12 cellular contexts compared by ENCODE assay signal in genomic region chr2:1605102-1605501, GRCh38.
DNase-seq lines count a peak whose midpoint lies in the region; ATAC-seq, FAIRE-seq and TF ChIP-seq lines count a peak whose summit lies in the region.
"Had no signal": no experiment of that assay in that cellular context is flagged by ENCODE, and none has a peak within 500 bp of the region (broad histone marks: within the 10 kb centered on the region; RNA-seq: fewer than 3 reads in every experiment).

No MANE protein-coding gene starts in this region.

- H3K4me3 ChIP-seq in brain microvascular endothelial cell (ENCODE audit: low read depth, low read length) (no peak overlapping the region), kidney (ENCODE audit: low read length in 2 of 2) (no peak overlapping the region), smooth muscle cell (no peak overlapping the region), PC-3 (ENCODE audit: low read length) (no peak overlapping the region)
- H3K4me3 ChIP-seq: A549 had no signal

- no TSS peak for BruUV-seq in PC-3 (replicated peaks; lab: Mats Ljungman, UMichigan)

- H4K20me1 ChIP-seq in smooth muscle cell (ENCODE audit: low read depth) (no peaks in the 10 kb centered on the region), PC-3 (ENCODE audit: low read length) (no peaks in the 10 kb centered on the region)

- CTCF ChIA-PET in PC-3 (lab: Charles Lee) = no interaction called here

- H3K4me1 ChIP-seq in kidney (ENCODE audit: control insufficient read depth in 1 of 2, insufficient read depth in 1 of 2, low read depth in 1 of 2, low read length in 2 of 2) (peaks cover 3 to 11% of the 10 kb centered on the region in 2 donors), smooth muscle cell (ENCODE audit: low read depth) (peaks cover 15% of the 10 kb centered on the region), PC-3 (ENCODE audit: insufficient read depth, low read length) (peaks cover 28% of the 10 kb centered on the region)

- H3K9me2 ChIP-seq in PC-3 (replicated peaks; ENCODE audit: low read length) = no peaks in the 10 kb centered on the region

- intact Hi-C loops in kidney (cut with DNase I) (no loop called here), PC-3 (cut with micrococcal nuclease) (no loop called here)

- DNase-seq in DMS53 (lab: John Stamatoyannopoulos, UW) = peak; percentile 1
- no peak for DNase-seq in DMS53 treated with DMSO at 0.1 percent for 48 hours (lab: John Stamatoyannopoulos, UW; ENCODE audit: unreplicated experiment)
- DNase-seq in brain microvascular endothelial cell = no peak
- DNase-seq in kidney = peak; percentile 66
- no peak for DNase-seq in smooth muscle cell (lab: John Stamatoyannopoulos, UW; ENCODE audit: unreplicated experiment)
- no peak for DNase-seq in C1 segment of cervical spinal cord (lab: John Stamatoyannopoulos, UW)
- no peak for DNase-seq in PC-3
- DNase-seq in occipital lobe (lab: John Stamatoyannopoulos, UW) = no peak
- DNase-seq: activated naive CD8-positive, alpha-beta T cell treated with anti-CD3 and anti-CD28 coated beads, Interleukin-2, amount 10 ng/mL, durations not matched to agents 7 days and 5 days; naive thymus-derived CD4-positive, alpha-beta T cell had no signal

- in situ Hi-C loops in brain microvascular endothelial cell (cut with HindIII; ENCODE audit: low pct_ligation_motif_present, low sequenced_read_pairs) = no loop called here

- H3K9ac ChIP-seq in kidney (ENCODE audit: low read length in 2 of 2) (peak overlapping the region in 1 of 2 donors; percentile 36), smooth muscle cell (ENCODE audit: low read depth) (peak overlapping the region; percentile 57), PC-3 (ENCODE audit: low read length) (no peak overlapping the region)

- H3K36me3 ChIP-seq in brain microvascular endothelial cell (replicated peaks) = no peaks in the 10 kb centered on the region
- no peaks in the 10 kb centered on the region for H3K36me3 ChIP-seq in kidney (ENCODE audit: control insufficient read depth in 1 of 2, insufficient read depth in 2 of 2, low read length in 2 of 2)
- no peaks in the 10 kb centered on the region for H3K36me3 ChIP-seq in smooth muscle cell (ENCODE audit: low read depth)
- H3K36me3 ChIP-seq in PC-3 (ENCODE audit: low read depth, low read length) = no peaks in the 10 kb centered on the region

- no peak for FAIRE-seq in kidney (lab: Jason Lieb, UNC)
- FAIRE-seq: A549, urothelium cell line had no signal

- H3K9me3 ChIP-seq in kidney (ENCODE audit: control insufficient read depth in 1 of 2, low read length in 2 of 2) = no peaks in the 10 kb centered on the region
- no peaks in the 10 kb centered on the region for H3K9me3 ChIP-seq in smooth muscle cell (replicated peaks; ENCODE audit: low read depth)
- H3K9me3 ChIP-seq in PC-3 (ENCODE audit: low read length) = no peaks in the 10 kb centered on the region

- 9% methylated on average over 16 of the region's 16 CpGs for WGBS in smooth muscle cell (ENCODE audit: low lambda C conversion rate)

- POLR2A ChIA-PET in PC-3 (lab: Charles Lee; ENCODE audit: unreplicated experiment) = no interaction called here

- no peak for ATAC-seq in PC-3

- H3K79me2 ChIP-seq in smooth muscle cell (ENCODE audit: low read depth) (no peaks in the 10 kb centered on the region), PC-3 (ENCODE audit: low read length) (no peaks in the 10 kb centered on the region)

- TF ChIP-seq CTCF in brain microvascular endothelial cell (IDR thresholded peaks at IDR 0.05; ENCODE audit: low read depth, low read length, missing control alignments) (no peak), kidney (IDR thresholded peaks at IDR 0.05; ENCODE audit: borderline replicate concordance, extremely low read depth, insufficient read depth) (no peak), smooth muscle cell (IDR thresholded peaks at IDR 0.05; ENCODE audit: borderline replicate concordance, insufficient read depth, poor library complexity, severe bottlenecking) (no peak), PC-3 (conservative IDR thresholded peaks at IDR 0.05; ENCODE audit: low read depth, low read length) (no peak)

- H3K27me3 ChIP-seq in brain microvascular endothelial cell (replicated peaks) = no peaks in the 10 kb centered on the region
- H3K27me3 ChIP-seq in smooth muscle cell (ENCODE audit: low read depth) = no peaks in the 10 kb centered on the region
- H3K27me3 ChIP-seq in PC-3 (ENCODE audit: low read length) = no peaks in the 10 kb centered on the region

- no peaks in the 10 kb centered on the region for H3F3A ChIP-seq in smooth muscle cell (ENCODE audit: low read depth)
- H3F3A ChIP-seq in PC-3 (ENCODE audit: low read length, unreplicated experiment) = no peaks in the 10 kb centered on the region

- H3K4me2 ChIP-seq in smooth muscle cell (peak overlapping the region; percentile 49), PC-3 (ENCODE audit: low read length) (no peak overlapping the region)
- H3K4me2 ChIP-seq: A549 had no signal

- H2AFZ ChIP-seq in smooth muscle cell (ENCODE audit: low read depth) (no peak overlapping the region), PC-3 (ENCODE audit: low read length) (no peak overlapping the region)

- H3K27ac ChIP-seq in brain microvascular endothelial cell = peak overlapping the region; percentile 46
- H3K27ac ChIP-seq in kidney (ENCODE audit: low read depth in 2 of 2, low read length in 2 of 2) = peak overlapping the region in 1 of 2 donors; percentile 9
- H3K27ac ChIP-seq in smooth muscle cell (ENCODE audit: low read depth) = peak overlapping the region; percentile 70
- H3K27ac ChIP-seq in PC-3 (ENCODE audit: low read length) = no peak overlapping the region
- H3K27ac ChIP-seq: A549 had no signal

Comparison
In these comparisons a context has a peak if more than half of its experiments do, and no peak if none do; other contexts are left out.
1. DNase-seq: peak in DMS53 (single experiment) and kidney (single experiment); none in DMS53 treated with DMSO at 0.1 percent for 48 hours (single experiment), brain microvascular endothelial cell (single experiment), smooth muscle cell (single experiment), C1 segment of cervical spinal cord (0 of 14), PC-3 (single experiment) and occipital lobe (single experiment).